Comparison of ENCODE assay signal across 4 cellular contexts in genomic region chr16:63804126-63804525, GRCh38.
"Had no signal": no experiment of that assay in that cellular context is flagged by ENCODE, and none has a peak within 500 bp of the region (broad histone marks: within the 10 kb centered on the region; RNA-seq: fewer than 3 reads in every experiment).

No MANE protein-coding gene starts in this region.

- ATAC-seq: HepG2, K562 had no signal

- H3K9ac ChIP-seq: KMS-11 had no signal

- H3K4me3 ChIP-seq: K562 had no signal

- H3K4me2 ChIP-seq: KMS-11 had no signal

- H3K27ac ChIP-seq: HL-60, KMS-11 had no signal
